1 cellular context compared by ENCODE assay signal in the genomic region with DNA sequence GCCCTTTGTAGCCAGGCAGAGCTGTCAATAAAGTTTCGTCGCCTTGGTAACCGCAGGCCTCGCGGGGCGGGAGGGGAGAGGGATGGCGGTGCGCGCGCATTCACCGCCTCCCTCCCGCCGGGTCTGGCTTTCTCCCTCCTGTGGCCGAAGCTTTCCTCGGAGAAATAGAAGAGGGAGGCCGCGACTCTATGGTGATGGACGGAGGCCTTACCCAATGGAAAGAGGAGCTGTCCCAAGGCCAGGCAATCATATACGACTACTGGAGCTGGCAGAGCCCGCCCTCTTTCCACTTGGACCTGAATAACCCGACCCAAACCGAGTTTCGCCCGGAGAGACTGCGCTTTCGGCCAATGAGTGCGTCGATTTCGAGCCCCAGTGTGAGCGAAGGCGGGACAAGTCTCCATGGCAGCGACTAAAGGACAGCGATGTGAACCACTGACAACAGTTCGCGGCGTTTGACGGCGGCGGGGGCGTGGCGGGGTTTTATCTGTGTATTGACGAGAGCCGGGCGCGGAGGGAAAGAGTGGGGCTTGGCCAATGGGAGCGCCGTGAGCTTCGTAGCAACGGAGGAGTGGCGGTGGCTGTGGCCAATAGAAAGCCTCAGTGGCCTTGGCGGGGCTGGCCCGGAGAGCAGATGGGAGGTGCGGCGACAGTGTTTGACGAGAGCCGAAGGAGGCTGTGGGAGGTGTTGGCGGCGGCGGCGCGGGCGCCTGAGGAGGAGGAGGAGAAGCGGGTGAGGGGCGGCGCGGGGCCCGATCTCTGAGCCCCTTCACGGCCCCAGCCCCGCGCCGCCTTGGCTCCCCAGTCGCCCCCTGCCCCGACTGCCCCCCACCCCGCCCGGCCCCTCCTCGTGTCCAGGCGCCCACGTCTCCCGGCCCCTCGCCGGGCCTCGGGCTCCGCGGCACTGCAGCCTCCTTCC.
TF ChIP-seq lines count a peak whose summit lies in the region.

A gene (plus strand): TSS at position 652 of the 919 bp plus-strand sequence. CDS start 2,061 bp downstream, outside the sequence.

TF ChIP-seq in K562, 482 proteins besides CTCF, POLR2A, EP300 and RAD21 (continued from another document and continues in another):
- TF ChIP-seq, protein P1, sequence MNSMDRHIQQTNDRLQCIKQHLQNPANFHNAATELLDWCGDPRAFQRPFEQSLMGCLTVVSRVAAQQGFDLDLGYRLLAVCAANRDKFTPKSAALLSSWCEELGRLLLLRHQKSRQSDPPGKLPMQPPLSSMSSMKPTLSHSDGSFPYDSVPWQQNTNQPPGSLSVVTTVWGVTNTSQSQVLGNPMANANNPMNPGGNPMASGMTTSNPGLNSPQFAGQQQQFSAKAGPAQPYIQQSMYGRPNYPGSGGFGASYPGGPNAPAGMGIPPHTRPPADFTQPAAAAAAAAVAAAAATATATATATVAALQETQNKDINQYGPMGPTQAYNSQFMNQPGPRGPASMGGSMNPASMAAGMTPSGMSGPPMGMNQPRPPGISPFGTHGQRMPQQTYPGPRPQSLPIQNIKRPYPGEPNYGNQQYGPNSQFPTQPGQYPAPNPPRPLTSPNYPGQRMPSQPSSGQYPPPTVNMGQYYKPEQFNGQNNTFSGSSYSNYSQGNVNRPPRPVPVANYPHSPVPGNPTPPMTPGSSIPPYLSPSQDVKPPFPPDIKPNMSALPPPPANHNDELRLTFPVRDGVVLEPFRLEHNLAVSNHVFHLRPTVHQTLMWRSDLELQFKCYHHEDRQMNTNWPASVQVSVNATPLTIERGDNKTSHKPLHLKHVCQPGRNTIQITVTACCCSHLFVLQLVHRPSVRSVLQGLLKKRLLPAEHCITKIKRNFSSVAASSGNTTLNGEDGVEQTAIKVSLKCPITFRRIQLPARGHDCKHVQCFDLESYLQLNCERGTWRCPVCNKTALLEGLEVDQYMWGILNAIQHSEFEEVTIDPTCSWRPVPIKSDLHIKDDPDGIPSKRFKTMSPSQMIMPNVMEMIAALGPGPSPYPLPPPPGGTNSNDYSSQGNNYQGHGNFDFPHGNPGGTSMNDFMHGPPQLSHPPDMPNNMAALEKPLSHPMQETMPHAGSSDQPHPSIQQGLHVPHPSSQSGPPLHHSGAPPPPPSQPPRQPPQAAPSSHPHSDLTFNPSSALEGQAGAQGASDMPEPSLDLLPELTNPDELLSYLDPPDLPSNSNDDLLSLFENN (IDR thresholded peaks at IDR 0.05; ENCODE audit: low read depth in 2 of 2, low read length in 2 of 2): 0 out of 4 replicates have a peak, but pooled peaks of 1 of the 2 experiments have one; percentile 32
- peak; percentile 97 for TF ChIP-seq RBM25 (IDR thresholded peaks at IDR 0.05; ENCODE audit: low read depth, low read length, severe bottlenecking)
- TF ChIP-seq ELF4 (CRISPR knock-in tag; IDR thresholded peaks at IDR 0.05): no peak
- TF ChIP-seq RBM22 (IDR thresholded peaks at IDR 0.05; ENCODE audit: low read depth, low read length, poor library complexity, severe bottlenecking): peak; percentile 54
- peak; percentile 92; the same call in 1 of the 2 replicates for TF ChIP-seq MTA3 (IDR thresholded peaks at IDR 0.05; ENCODE audit: borderline replicate concordance)
- TF ChIP-seq ZNF263 (CRISPR knock-in tag; IDR thresholded peaks at IDR 0.05; ENCODE audit: borderline replicate concordance): no peak
- TF ChIP-seq MCM2 (IDR thresholded peaks at IDR 0.05; ENCODE audit: low read depth): no peak
- peak; percentile 94 for TF ChIP-seq MTA1 (IDR thresholded peaks at IDR 0.05; ENCODE audit: borderline replicate concordance)
- TF ChIP-seq, protein P2, sequence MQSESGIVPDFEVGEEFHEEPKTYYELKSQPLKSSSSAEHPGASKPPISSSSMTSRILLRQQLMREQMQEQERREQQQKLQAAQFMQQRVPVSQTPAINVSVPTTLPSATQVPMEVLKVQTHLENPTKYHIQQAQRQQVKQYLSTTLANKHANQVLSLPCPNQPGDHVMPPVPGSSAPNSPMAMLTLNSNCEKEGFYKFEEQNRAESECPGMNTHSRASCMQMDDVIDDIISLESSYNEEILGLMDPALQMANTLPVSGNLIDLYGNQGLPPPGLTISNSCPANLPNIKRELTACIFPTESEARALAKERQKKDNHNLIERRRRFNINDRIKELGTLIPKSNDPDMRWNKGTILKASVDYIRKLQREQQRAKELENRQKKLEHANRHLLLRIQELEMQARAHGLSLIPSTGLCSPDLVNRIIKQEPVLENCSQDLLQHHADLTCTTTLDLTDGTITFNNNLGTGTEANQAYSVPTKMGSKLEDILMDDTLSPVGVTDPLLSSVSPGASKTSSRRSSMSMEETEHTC (IDR thresholded peaks at IDR 0.05): no peak
- TF ChIP-seq ERF (CRISPR knock-in tag; IDR thresholded peaks at IDR 0.05): no peak
- no peak for TF ChIP-seq HDAC8 (tag; IDR thresholded peaks at IDR 0.05)
- no peak for TF ChIP-seq FOXA1 (IDR thresholded peaks at IDR 0.05; ENCODE audit: borderline replicate concordance)
- TF ChIP-seq ZNF589 (CRISPR knock-in tag; IDR thresholded peaks at IDR 0.05; ENCODE audit: low read depth): no peak
- TF ChIP-seq NFYB (IDR thresholded peaks at IDR 0.05; ENCODE audit: extremely low read depth, insufficient read length): peak; percentile 92
- TF ChIP-seq TSC22D4 (tag; IDR thresholded peaks at IDR 0.05): no peak
- TF ChIP-seq, protein P3, sequence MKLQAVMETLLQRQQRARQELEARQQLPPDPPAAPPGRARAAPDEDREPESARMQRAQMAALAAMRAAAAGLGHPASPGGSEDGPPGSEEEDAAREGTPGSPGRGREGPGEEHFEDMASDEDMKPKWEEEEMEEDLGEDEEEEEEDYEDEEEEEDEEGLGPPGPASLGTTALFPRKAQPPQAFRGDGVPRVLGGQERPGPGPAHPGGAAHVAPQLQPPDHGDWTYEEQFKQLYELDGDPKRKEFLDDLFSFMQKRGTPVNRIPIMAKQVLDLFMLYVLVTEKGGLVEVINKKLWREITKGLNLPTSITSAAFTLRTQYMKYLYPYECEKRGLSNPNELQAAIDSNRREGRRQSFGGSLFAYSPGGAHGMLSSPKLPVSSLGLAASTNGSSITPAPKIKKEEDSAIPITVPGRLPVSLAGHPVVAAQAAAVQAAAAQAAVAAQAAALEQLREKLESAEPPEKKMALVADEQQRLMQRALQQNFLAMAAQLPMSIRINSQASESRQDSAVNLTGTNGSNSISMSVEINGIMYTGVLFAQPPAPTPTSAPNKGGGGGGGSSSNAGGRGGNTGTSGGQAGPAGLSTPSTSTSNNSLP (IDR thresholded peaks at IDR 0.05; ENCODE audit: borderline replicate concordance, low read depth, low read length): peak; percentile 90; the same call in 1 of the 2 replicates
- no peak for TF ChIP-seq HNRNPK (IDR thresholded peaks at IDR 0.05; ENCODE audit: low read depth, low read length, poor library complexity, severe bottlenecking)
- peak; percentile 46 for TF ChIP-seq CCNT2 (IDR thresholded peaks at IDR 0.05; ENCODE audit: borderline replicate concordance, extremely low read depth, insufficient read length, low read depth, low read length)
- TF ChIP-seq, protein P4, sequence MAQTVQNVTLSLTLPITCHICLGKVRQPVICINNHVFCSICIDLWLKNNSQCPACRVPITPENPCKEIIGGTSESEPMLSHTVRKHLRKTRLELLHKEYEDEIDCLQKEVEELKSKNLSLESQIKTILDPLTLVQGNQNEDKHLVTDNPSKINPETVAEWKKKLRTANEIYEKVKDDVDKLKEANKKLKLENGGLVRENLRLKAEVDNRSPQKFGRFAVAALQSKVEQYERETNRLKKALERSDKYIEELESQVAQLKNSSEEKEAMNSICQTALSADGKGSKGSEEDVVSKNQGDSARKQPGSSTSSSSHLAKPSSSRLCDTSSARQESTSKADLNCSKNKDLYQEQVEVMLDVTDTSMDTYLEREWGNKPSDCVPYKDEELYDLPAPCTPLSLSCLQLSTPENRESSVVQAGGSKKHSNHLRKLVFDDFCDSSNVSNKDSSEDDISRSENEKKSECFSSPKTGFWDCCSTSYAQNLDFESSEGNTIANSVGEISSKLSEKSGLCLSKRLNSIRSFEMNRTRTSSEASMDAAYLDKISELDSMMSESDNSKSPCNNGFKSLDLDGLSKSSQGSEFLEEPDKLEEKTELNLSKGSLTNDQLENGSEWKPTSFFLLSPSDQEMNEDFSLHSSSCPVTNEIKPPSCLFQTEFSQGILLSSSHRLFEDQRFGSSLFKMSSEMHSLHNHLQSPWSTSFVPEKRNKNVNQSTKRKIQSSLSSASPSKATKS (CRISPR knock-in tag; IDR thresholded peaks at IDR 0.05): no peak
- TF ChIP-seq, protein P5, sequence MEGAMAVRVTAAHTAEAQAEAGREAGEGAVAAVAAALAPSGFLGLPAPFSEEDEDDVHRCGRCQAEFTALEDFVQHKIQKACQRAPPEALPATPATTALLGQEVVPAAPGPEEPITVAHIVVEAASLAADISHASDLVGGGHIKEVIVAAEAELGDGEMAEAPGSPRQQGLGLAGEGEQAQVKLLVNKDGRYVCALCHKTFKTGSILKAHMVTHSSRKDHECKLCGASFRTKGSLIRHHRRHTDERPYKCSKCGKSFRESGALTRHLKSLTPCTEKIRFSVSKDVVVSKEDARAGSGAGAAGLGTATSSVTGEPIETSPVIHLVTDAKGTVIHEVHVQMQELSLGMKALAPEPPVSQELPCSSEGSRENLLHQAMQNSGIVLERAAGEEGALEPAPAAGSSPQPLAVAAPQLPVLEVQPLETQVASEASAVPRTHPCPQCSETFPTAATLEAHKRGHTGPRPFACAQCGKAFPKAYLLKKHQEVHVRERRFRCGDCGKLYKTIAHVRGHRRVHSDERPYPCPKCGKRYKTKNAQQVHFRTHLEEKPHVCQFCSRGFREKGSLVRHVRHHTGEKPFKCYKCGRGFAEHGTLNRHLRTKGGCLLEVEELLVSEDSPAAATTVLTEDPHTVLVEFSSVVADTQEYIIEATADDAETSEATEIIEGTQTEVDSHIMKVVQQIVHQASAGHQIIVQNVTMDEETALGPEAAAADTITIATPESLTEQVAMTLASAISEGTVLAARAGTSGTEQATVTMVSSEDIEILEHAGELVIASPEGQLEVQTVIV (CRISPR knock-in tag; IDR thresholded peaks at IDR 0.05; ENCODE audit: borderline replicate concordance): no peak
- no peak for TF ChIP-seq FOSL1 (tag; conservative IDR thresholded peaks at IDR 0.05)
- TF ChIP-seq, protein P6, sequence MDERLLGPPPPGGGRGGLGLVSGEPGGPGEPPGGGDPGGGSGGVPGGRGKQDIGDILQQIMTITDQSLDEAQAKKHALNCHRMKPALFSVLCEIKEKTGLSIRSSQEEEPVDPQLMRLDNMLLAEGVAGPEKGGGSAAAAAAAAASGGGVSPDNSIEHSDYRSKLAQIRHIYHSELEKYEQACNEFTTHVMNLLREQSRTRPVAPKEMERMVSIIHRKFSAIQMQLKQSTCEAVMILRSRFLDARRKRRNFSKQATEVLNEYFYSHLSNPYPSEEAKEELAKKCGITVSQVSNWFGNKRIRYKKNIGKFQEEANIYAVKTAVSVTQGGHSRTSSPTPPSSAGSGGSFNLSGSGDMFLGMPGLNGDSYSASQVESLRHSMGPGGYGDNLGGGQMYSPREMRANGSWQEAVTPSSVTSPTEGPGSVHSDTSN (CRISPR knock-in tag; IDR thresholded peaks at IDR 0.05; ENCODE audit: low read depth): peak; percentile 97
- TF ChIP-seq, protein P6 (tag; conservative IDR thresholded peaks at IDR 0.05; ENCODE audit: low read depth): peak; percentile 100
- no peak for TF ChIP-seq ZNF274 (IDR thresholded peaks at IDR 0.05; ENCODE audit: borderline replicate concordance, low read depth, low read length)
- TF ChIP-seq CHCHD3 (CRISPR knock-in tag; IDR thresholded peaks at IDR 0.05): no peak
- peak; percentile 85 for TF ChIP-seq POLR2AphosphoS5 (IDR thresholded peaks at IDR 0.05; ENCODE audit: control insufficient read depth, insufficient read depth, low read depth, low read length)
- peak; percentile 22; the same call in 1 of the 2 replicates for TF ChIP-seq KLF1 (tag; IDR thresholded peaks at IDR 0.05)
- TF ChIP-seq KDM2B (CRISPR knock-in tag; IDR thresholded peaks at IDR 0.05): no peak
- no peak for TF ChIP-seq ZNF23 (CRISPR knock-in tag; IDR thresholded peaks at IDR 0.05)
- TF ChIP-seq, protein P7, sequence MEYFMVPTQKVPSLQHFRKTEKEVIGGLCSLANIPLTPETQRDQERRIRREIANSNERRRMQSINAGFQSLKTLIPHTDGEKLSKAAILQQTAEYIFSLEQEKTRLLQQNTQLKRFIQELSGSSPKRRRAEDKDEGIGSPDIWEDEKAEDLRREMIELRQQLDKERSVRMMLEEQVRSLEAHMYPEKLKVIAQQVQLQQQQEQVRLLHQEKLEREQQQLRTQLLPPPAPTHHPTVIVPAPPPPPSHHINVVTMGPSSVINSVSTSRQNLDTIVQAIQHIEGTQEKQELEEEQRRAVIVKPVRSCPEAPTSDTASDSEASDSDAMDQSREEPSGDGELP (CRISPR knock-in tag; IDR thresholded peaks at IDR 0.05; ENCODE audit: borderline replicate concordance): peak; percentile 77; the same call in 1 of the 2 replicates
- no peak for TF ChIP-seq NCOA4 (IDR thresholded peaks at IDR 0.05; ENCODE audit: partially characterized antibody)
- TF ChIP-seq MECOM (CRISPR knock-in tag; IDR thresholded peaks at IDR 0.05): no peak
- no peak for TF ChIP-seq CBX2 (IDR thresholded peaks at IDR 0.05; ENCODE audit: insufficient read depth, low read length, poor library complexity, severe bottlenecking)
- TF ChIP-seq PTRF (tag; IDR thresholded peaks at IDR 0.05): no peak
- TF ChIP-seq, protein P8, sequence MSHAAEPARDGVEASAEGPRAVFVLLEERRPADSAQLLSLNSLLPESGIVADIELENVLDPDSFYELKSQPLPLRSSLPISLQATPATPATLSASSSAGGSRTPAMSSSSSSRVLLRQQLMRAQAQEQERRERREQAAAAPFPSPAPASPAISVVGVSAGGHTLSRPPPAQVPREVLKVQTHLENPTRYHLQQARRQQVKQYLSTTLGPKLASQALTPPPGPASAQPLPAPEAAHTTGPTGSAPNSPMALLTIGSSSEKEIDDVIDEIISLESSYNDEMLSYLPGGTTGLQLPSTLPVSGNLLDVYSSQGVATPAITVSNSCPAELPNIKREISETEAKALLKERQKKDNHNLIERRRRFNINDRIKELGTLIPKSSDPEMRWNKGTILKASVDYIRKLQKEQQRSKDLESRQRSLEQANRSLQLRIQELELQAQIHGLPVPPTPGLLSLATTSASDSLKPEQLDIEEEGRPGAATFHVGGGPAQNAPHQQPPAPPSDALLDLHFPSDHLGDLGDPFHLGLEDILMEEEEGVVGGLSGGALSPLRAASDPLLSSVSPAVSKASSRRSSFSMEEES (CRISPR knock-in tag; IDR thresholded peaks at IDR 0.05): no peak
- TF ChIP-seq, protein P9, sequence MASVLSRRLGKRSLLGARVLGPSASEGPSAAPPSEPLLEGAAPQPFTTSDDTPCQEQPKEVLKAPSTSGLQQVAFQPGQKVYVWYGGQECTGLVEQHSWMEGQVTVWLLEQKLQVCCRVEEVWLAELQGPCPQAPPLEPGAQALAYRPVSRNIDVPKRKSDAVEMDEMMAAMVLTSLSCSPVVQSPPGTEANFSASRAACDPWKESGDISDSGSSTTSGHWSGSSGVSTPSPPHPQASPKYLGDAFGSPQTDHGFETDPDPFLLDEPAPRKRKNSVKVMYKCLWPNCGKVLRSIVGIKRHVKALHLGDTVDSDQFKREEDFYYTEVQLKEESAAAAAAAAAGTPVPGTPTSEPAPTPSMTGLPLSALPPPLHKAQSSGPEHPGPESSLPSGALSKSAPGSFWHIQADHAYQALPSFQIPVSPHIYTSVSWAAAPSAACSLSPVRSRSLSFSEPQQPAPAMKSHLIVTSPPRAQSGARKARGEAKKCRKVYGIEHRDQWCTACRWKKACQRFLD (CRISPR knock-in tag; IDR thresholded peaks at IDR 0.05): no peak
- no peak for TF ChIP-seq HLTF (IDR thresholded peaks at IDR 0.05)
- no peak for TF ChIP-seq SRSF1 (IDR thresholded peaks at IDR 0.05; ENCODE audit: low read depth, low read length)
